In genomic region chr5:645421-645820, GRCh38 we compare ENCODE assay signal across 14 cellular contexts. TPM values are rescaled to one million over a fixed set of nuclear protein-coding genes. Genes with fewer than 3 reads are reported as not detected.
A peak's percentile ranks its signal among the peaks of the same experiment; 100 is the strongest.
DNase-seq lines count a peak whose midpoint lies in the region; ATAC-seq, FAIRE-seq and TF ChIP-seq lines count a peak whose summit lies in the region.
"Had no signal": no experiment of that assay in that cellular context is flagged by ENCODE, and none has a peak within 500 bp of the region (broad histone marks: within the 10 kb centered on the region; RNA-seq: fewer than 3 reads in every experiment).

No MANE protein-coding gene starts in this region.

- H2BK120ac ChIP-seq in neuronal stem cell (ENCODE audit: low read depth, low read length), result no peak overlapping the region

- H3K4me3 ChIP-seq in kidney (ENCODE audit: low read length in 2 of 2) (no peak overlapping the region), neuronal stem cell (ENCODE audit: low read length in 2 of 2) (no peak overlapping the region), upper lobe of right lung (no peak overlapping the region), tibial nerve (no peak overlapping the region)
- H3K4me3 ChIP-seq: BLaER1, GM23338 had no signal

- H2AK5ac ChIP-seq in neuronal stem cell (ENCODE audit: low read depth, low read length), result no peak overlapping the region

- no peak overlapping the region for H3K4me2 ChIP-seq in neuronal stem cell (ENCODE audit: insufficient read depth, low read length, poor library complexity, severe bottlenecking)
- H3K4me2 ChIP-seq: GM23338 had no signal

- H3K9ac ChIP-seq in kidney (ENCODE audit: low read length in 2 of 2) (no peak overlapping the region), neuronal stem cell (ENCODE audit: low read depth, low read length, poor library complexity) (no peak overlapping the region)

- peak overlapping the region; percentile 39 for H3K23ac ChIP-seq in neuronal stem cell (ENCODE audit: low read depth, low read length, poor library complexity)

- peak; percentile 41 for DNase-seq in cardiac septum (ENCODE audit: low spot score)
- DNase-seq in Right ventricle myocardium superior, result no peak
- DNase-seq in kidney, result peak; percentile 56
- no peak for DNase-seq in neuronal stem cell (ENCODE audit: low spot score)
- peak; percentile 40 for DNase-seq in upper lobe of right lung
- DNase-seq in stimulated activated naive CD4-positive, alpha-beta T cell (lab: John Stamatoyannopoulos, UW), result no peak
- no peak for DNase-seq in tibial nerve (ENCODE audit: low spot score in 2 of 2)
- DNase-seq: 8988T, AML-193, DMS 273 treated with DMSO at 0.1 percent for 48 hours, H9 had no signal

- intact Hi-C loops in cardiac septum (cut with DNase I) (no loop called here), Right ventricle myocardium superior (cut with DNase I) (no loop called here), kidney (cut with DNase I) (no loop called here), upper lobe of right lung (cut with DNase I) (no loop called here)

- H3K27me3 ChIP-seq in neuronal stem cell (ENCODE audit: control insufficient read depth in 3 of 3, insufficient read depth in 3 of 3, low read depth in 1 of 3, low read length in 3 of 3), result no peaks in the 10 kb centered on the region
- no peaks in the 10 kb centered on the region for H3K27me3 ChIP-seq in upper lobe of right lung
- no peaks in the 10 kb centered on the region for H3K27me3 ChIP-seq in tibial nerve
- H3K27me3 ChIP-seq: BLaER1 had no signal

- TF ChIP-seq POLR2A in tibial nerve (IDR thresholded peaks at IDR 0.05), result no peak

- no peak overlapping the region for H2AFZ ChIP-seq in neuronal stem cell (ENCODE audit: low read length)
- H2AFZ ChIP-seq: GM23338 had no signal

- H3K4ac ChIP-seq in neuronal stem cell (ENCODE audit: low read length), result no peak overlapping the region

- ATAC-seq in Right ventricle myocardium superior (ENCODE audit: poor library complexity) (no peak), upper lobe of right lung (no peak), GM21528 (IDR thresholded peaks at IDR 0.05; ENCODE audit: low FRiP score, unreplicated experiment) (no peak)
- ATAC-seq: GM23338 had no signal

- H4K8ac ChIP-seq in neuronal stem cell (ENCODE audit: low read depth, low read length), result no peak overlapping the region

- H3K36me3 ChIP-seq in kidney (ENCODE audit: control insufficient read depth in 1 of 2, insufficient read depth in 2 of 2, low read length in 2 of 2) (peaks cover 2 to 6% of the 10 kb centered on the region in 2 donors), neuronal stem cell (replicated peaks in 1 of 2; ENCODE audit: control insufficient read depth in 2 of 2, insufficient read depth in 2 of 2, low read length in 2 of 2) (peaks cover 52 to 85% of the 10 kb centered on the region in 2 donors), upper lobe of right lung (peaks cover 13% of the 10 kb centered on the region), tibial nerve (peaks cover 0 to 68% (median 6%) of the 10 kb centered on the region in 3 donors)

- H4K91ac ChIP-seq in neuronal stem cell (ENCODE audit: low read depth, low read length, poor library complexity), result no peak overlapping the region

- FAIRE-seq in kidney (lab: Jason Lieb, UNC), result no peak

- no peaks in the 10 kb centered on the region for H3K4me1 ChIP-seq in kidney (ENCODE audit: control insufficient read depth in 1 of 2, insufficient read depth in 1 of 2, low read depth in 1 of 2, low read length in 2 of 2)
- H3K4me1 ChIP-seq in neuronal stem cell (ENCODE audit: control insufficient read depth in 2 of 2, insufficient read depth in 1 of 2, low read depth in 1 of 2, low read length in 2 of 2), result no peaks in the 10 kb centered on the region
- no peaks in the 10 kb centered on the region for H3K4me1 ChIP-seq in upper lobe of right lung
- no peaks in the 10 kb centered on the region for H3K4me1 ChIP-seq in tibial nerve

- no peak overlapping the region for H3K18ac ChIP-seq in neuronal stem cell (ENCODE audit: low read length)

- no CpG with 5 or more reads among the region's 13 CpGs for WGBS in neuronal stem cell (ENCODE audit: extremely low coverage in 2 of 2, insufficient read length in 2 of 2, insufficient replicate concordance in 1 of 2), 2 donors
- 89 to 92% methylated on average over 13 of the region's 13 CpGs for WGBS in tibial nerve, 2 donors

- TF ChIP-seq CTCF in kidney (IDR thresholded peaks at IDR 0.05; ENCODE audit: borderline replicate concordance, extremely low read depth, insufficient read depth) (no peak), upper lobe of right lung (IDR thresholded peaks at IDR 0.05) (no peak), tibial nerve (IDR thresholded peaks at IDR 0.05) (no peak)

- TF ChIP-seq EP300 in tibial nerve (IDR thresholded peaks at IDR 0.05), result no peak

- H3K27ac ChIP-seq in kidney (ENCODE audit: low read depth in 2 of 2, low read length in 2 of 2), result no peak overlapping the region
- H3K27ac ChIP-seq in neuronal stem cell (replicated peaks; ENCODE audit: low read length), result no peak overlapping the region
- H3K27ac ChIP-seq in upper lobe of right lung, result no peak overlapping the region
- no peak overlapping the region for H3K27ac ChIP-seq in tibial nerve

- no peak overlapping the region for H2BK15ac ChIP-seq in neuronal stem cell (ENCODE audit: low read length)

- H2BK5ac ChIP-seq in neuronal stem cell (ENCODE audit: low read length), result no peak overlapping the region

- H3K9me3 ChIP-seq in kidney (ENCODE audit: control insufficient read depth in 1 of 2, low read length in 2 of 2) (no peaks in the 10 kb centered on the region), neuronal stem cell (replicated peaks in 1 of 2; ENCODE audit: control insufficient read depth in 2 of 2, insufficient read depth in 1 of 2, low read depth in 1 of 2, low read length in 2 of 2) (peaks cover 5 to 22% of the 10 kb centered on the region in 2 donors), upper lobe of right lung (no peaks in the 10 kb centered on the region), tibial nerve (no peaks in the 10 kb centered on the region)

- peaks cover 12% of the 10 kb centered on the region for H3K79me1 ChIP-seq in neuronal stem cell (ENCODE audit: low read depth, low read length)

- H3K14ac ChIP-seq in neuronal stem cell (ENCODE audit: low read length), result no peak overlapping the region

- no peak overlapping the region for H2BK12ac ChIP-seq in neuronal stem cell (ENCODE audit: low read length)

RNA-seq across cellular contexts. Expression of gene CEP72, which starts 33.3 kb away (rescaled TPM):
- total RNA-seq in cardiac septum (0.86 TPM), Right ventricle myocardium superior (1.7 TPM), kidney (7.8 TPM), upper lobe of right lung (13.2 TPM), tibial nerve (1 to 10 TPM; 3.3 to 6.6 (median 5.0) TPM)
- 1.1 TPM for polyA plus RNA-seq in kidney (ENCODE audit: insufficient read depth, low read depth, low replicate concordance)
- polyA plus RNA-seq in neuronal stem cell (2013, experiment 1 of 2), result 6.8 TPM
- polyA plus RNA-seq in neuronal stem cell (2013, experiment 2 of 2), result 6.1 TPM

RNA-seq across cellular contexts. Expression of gene TPPP, which starts 47.7 kb away (rescaled TPM):
- 7.3 TPM for total RNA-seq in cardiac septum
- total RNA-seq in Right ventricle myocardium superior, result 39.7 TPM
- total RNA-seq in kidney, result 6.9 TPM
- polyA plus RNA-seq in kidney (ENCODE audit: insufficient read depth, low read depth, low replicate concordance), result 5.8 TPM
- 2.2 TPM for polyA plus RNA-seq in neuronal stem cell (2013, experiment 1 of 2)
- polyA plus RNA-seq in neuronal stem cell (2013, experiment 2 of 2), result 2.1 TPM
- 16.1 TPM for total RNA-seq in upper lobe of right lung
- 1 to 10 TPM; 1.7 to 5.5 (median 4.0) TPM for total RNA-seq in tibial nerve

Comparison
In these comparisons a context has a peak if more than half of its experiments do, and no peak if none do; other contexts are left out.
1. DNase-seq: peak in cardiac septum (single experiment), kidney (single experiment) and upper lobe of right lung (single experiment); none in Right ventricle myocardium superior (single experiment), neuronal stem cell (single experiment), stimulated activated naive CD4-positive, alpha-beta T cell (0 of 6) and tibial nerve (0 of 2).